18 cellular contexts compared by ENCODE assay signal in genomic region chr5:451587-452458, GRCh38.
"Had no signal": no experiment of that assay in that cellular context is flagged by ENCODE, and none has a peak within 500 bp of the region (broad histone marks: within the 10 kb centered on the region; RNA-seq: fewer than 3 reads in every experiment).

No MANE protein-coding gene starts in this region.

- H3K4me3 Mint-ChIP-seq: nephron progenitor cell had no signal

- H3K27ac Mint-ChIP-seq: nephron progenitor cell had no signal

- H3K27me3 Mint-ChIP-seq: activated naive CD8-positive, alpha-beta T cell treated with anti-CD3 and anti-CD28 coated beads, Interleukin-2, amount 10 ng/mL, durations not matched to agents 7 days and 5 days had no signal

- H3K4me1 ChIP-seq: uterus had no signal

- H3K36me3 ChIP-seq: uterus had no signal

- H3K4me1 Mint-ChIP-seq: nephron progenitor cell had no signal

- H3K27ac ChIP-seq: cardiac muscle cell, left ventricle myocardium inferior, spleen, tibial artery, uterus had no signal

- H3K4me3 ChIP-seq: cardiac muscle cell, left ventricle myocardium inferior, spleen, tibial artery, uterus had no signal

- DNase-seq: activated naive CD8-positive, alpha-beta T cell treated with anti-CD3 and anti-CD28 coated beads, Interleukin-2, amount 10 ng/mL, durations not matched to agents 7 days and 5 days; amygdala; dermis blood vessel endothelial cell; effector memory CD4-positive, alpha-beta T cell; immature natural killer cell; kidney glomerular epithelial cell; left ventricle myocardium inferior; mammary epithelial cell; midbrain; nephron progenitor cell; nucleus accumbens; stimulated activated CD4-positive, alpha-beta T cell treated with anti-CD3 and anti-CD28 coated beads, Interleukin-4, amount 100 ng/mL, for 4 hours; stimulated activated naive CD4-positive, alpha-beta T cell; substantia nigra; tibial artery; uterus had no signal

- H3K27me3 ChIP-seq: cardiac muscle cell, spleen, tibial artery, uterus had no signal
